In the genomic region with DNA sequence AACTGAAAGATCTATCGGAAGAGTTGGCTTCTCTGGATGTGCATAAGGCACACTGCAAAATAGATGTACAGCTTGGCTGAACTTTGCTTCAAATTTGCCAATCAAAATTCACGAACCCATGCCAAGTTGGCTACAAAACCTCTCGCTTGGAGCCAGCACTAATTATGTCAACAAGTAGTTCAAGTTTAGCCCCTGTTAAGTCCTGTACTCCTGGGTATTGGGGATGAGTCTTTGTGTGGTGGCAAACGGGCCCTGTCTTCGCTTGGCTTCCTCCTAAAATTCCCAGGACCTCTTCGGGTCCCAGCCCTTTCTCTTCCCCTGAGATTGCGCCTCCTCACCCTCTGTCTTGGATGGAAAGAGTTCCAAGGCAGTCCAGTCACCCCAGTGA, we compare ENCODE assay signal across 1 cellular context.
TF ChIP-seq lines count a peak whose summit lies in the region.

No MANE protein-coding gene starts in this region.

TF ChIP-seq in GM23338, 12 proteins besides CTCF, POLR2A, EP300 and RAD21 (continued from another document):
- TF ChIP-seq, protein P1, sequence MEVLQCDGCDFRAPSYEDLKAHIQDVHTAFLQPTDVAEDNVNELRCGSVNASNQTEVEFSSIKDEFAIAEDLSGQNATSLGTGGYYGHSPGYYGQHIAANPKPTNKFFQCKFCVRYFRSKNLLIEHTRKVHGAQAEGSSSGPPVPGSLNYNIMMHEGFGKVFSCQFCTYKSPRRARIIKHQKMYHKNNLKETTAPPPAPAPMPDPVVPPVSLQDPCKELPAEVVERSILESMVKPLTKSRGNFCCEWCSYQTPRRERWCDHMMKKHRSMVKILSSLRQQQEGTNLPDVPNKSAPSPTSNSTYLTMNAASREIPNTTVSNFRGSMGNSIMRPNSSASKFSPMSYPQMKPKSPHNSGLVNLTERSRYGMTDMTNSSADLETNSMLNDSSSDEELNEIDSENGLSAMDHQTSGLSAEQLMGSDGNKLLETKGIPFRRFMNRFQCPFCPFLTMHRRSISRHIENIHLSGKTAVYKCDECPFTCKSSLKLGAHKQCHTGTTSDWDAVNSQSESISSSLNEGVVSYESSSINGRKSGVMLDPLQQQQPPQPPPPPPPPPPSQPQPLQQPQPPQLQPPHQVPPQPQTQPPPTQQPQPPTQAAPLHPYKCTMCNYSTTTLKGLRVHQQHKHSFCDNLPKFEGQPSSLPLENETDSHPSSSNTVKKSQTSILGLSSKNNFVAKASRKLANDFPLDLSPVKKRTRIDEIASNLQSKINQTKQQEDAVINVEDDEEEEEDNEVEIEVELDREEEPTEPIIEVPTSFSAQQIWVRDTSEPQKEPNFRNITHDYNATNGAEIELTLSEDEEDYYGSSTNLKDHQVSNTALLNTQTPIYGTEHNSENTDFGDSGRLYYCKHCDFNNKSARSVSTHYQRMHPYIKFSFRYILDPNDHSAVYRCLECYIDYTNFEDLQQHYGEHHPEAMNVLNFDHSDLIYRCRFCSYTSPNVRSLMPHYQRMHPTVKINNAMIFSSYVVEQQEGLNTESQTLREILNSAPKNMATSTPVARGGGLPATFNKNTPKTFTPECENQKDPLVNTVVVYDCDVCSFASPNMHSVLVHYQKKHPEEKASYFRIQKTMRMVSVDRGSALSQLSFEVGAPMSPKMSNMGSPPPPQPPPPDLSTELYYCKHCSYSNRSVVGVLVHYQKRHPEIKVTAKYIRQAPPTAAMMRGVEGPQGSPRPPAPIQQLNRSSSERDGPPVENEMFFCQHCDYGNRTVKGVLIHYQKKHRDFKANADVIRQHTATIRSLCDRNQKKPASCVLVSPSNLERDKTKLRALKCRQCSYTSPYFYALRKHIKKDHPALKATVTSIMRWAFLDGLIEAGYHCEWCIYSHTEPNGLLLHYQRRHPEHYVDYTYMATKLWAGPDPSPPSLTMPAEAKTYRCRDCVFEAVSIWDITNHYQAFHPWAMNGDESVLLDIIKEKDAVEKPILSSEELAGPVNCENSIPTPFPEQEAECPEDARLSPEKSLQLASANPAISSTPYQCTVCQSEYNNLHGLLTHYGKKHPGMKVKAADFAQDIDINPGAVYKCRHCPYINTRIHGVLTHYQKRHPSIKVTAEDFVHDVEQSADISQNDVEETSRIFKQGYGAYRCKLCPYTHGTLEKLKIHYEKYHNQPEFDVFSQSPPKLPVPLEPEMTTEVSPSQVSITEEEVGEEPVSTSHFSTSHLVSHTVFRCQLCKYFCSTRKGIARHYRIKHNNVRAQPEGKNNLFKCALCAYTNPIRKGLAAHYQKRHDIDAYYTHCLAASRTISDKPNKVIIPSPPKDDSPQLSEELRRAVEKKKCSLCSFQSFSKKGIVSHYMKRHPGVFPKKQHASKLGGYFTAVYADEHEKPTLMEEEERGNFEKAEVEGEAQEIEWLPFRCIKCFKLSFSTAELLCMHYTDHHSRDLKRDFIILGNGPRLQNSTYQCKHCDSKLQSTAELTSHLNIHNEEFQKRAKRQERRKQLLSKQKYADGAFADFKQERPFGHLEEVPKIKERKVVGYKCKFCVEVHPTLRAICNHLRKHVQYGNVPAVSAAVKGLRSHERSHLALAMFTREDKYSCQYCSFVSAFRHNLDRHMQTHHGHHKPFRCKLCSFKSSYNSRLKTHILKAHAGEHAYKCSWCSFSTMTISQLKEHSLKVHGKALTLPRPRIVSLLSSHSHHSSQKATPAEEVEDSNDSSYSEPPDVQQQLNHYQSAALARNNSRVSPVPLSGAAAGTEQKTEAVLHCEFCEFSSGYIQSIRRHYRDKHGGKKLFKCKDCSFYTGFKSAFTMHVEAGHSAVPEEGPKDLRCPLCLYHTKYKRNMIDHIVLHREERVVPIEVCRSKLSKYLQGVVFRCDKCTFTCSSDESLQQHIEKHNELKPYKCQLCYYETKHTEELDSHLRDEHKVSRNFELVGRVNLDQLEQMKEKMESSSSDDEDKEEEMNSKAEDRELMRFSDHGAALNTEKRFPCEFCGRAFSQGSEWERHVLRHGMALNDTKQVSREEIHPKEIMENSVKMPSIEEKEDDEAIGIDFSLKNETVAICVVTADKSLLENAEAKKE (CRISPR knock-in tag; IDR thresholded peaks at IDR 0.05) = no peak
